ENCODE assay signal across 8 cellular contexts in the genomic region with DNA sequence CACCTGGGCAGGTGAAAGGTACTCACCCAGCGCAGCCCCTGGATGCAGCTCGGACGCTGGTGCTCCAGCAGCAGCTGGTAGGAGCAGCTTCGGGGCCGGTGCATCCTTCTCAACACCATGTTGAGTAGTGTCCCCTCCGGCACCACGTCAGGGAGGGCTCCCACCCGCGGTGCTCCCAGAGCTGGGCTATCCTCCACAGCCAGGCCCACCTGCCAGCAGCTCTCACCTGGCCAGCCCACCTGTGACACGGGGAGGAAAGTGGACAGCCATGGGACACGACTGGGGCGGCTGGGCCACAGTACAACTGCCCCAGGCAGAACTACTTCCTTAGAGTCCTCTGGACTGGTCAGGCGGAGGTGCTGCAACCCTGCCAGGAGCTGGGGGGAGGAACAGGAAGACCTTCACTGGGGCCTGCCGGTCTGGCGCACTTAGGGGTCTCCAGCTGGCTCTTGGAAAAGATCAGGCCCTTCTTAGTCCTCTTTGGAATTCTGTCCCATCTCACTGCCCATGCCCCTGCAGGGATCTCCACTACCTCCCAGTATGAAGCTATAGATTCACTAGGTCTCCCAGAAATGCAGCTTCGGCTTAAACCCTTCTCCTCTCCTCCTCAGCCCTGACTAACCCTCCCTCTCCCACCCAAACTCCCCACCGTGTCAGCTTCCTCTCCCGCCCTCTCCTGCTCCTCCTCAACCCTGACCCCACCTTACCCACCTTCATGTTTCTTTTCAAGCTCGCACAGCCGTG. TPM values are rescaled to one million over a fixed set of nuclear protein-coding genes. Genes with fewer than 3 reads are reported as not detected.
A peak's percentile ranks its signal among the peaks of the same experiment; 100 is the strongest.
DNase-seq lines count a peak whose midpoint lies in the region; ATAC-seq, FAIRE-seq and TF ChIP-seq lines count a peak whose summit lies in the region.

No MANE protein-coding gene starts in this region.

- no peaks in the 10 kb centered on the region for H3K27me3 Mint-ChIP-seq in stimulated activated memory B cell treated with anti-CD40 and anti-IgM and Interleukin-4, amounts not matched to agents 10 μg/mL and 1 μg/mL and 100 μg/mL, for 72 hours

- H3K27ac Mint-ChIP-seq in stimulated activated memory B cell treated with anti-CD40 and anti-IgM and Interleukin-4, amounts not matched to agents 10 μg/mL and 1 μg/mL and 100 μg/mL, for 72 hours: peak overlapping the region; percentile 87

- H3K4me3 Mint-ChIP-seq in stimulated activated memory B cell treated with anti-CD40 and anti-IgM and Interleukin-4, amounts not matched to agents 10 μg/mL and 1 μg/mL and 100 μg/mL, for 72 hours: peak overlapping the region; percentile 67

- H3K4me1 ChIP-seq in IMR-90 (ENCODE audit: control insufficient read depth, insufficient read depth, low read length) (peaks cover 17% of the 10 kb centered on the region), GM12878 (ENCODE audit: control insufficient read depth, insufficient read depth, low read length) (peaks cover 46% of the 10 kb centered on the region), keratinocyte (ENCODE audit: control insufficient read depth, extremely low read depth, insufficient read depth, low read length) (peaks cover 57% of the 10 kb centered on the region)

- no peaks in the 10 kb centered on the region for H3K36me3 Mint-ChIP-seq in stimulated activated memory B cell treated with anti-CD40 and anti-IgM and Interleukin-4, amounts not matched to agents 10 μg/mL and 1 μg/mL and 100 μg/mL, for 72 hours

- no peaks in the 10 kb centered on the region for H3K79me1 ChIP-seq in IMR-90 (ENCODE audit: low read depth in 1 of 2, low read length in 2 of 2)

- H3K9me1 ChIP-seq in IMR-90 (ENCODE audit: insufficient read depth, low read length) (peaks cover 9% of the 10 kb centered on the region; the same call in 1 of the 2 replicates), keratinocyte (ENCODE audit: control insufficient read depth, extremely low read depth, insufficient read depth, low read length) (no peaks in the 10 kb centered on the region)

- no peak overlapping the region for H4K91ac ChIP-seq in IMR-90 (ENCODE audit: insufficient read depth, low read depth, low read length)

- peak overlapping the region; percentile 83 for H2AK9ac ChIP-seq in IMR-90 (replicated peaks; ENCODE audit: low read depth, low read length, poor library complexity)

- FAIRE-seq in GM12878 (lab: Jason Lieb, UNC) (no peak), keratinocyte (lab: Jason Lieb, UNC) (no peak)

- DNase-seq in IMR-90 (no peak), GM12878 (ENCODE audit: low read depth, low spot score) (no peak), keratinocyte (ENCODE audit: low read depth, low spot score) (no peak), NCI-H2227 (lab: John Stamatoyannopoulos, UW; ENCODE audit: unreplicated experiment) (no peak), DMS53 treated with DMSO at 0.1 percent for 48 hours (lab: John Stamatoyannopoulos, UW; ENCODE audit: unreplicated experiment) (no peak)

- 0 out of 2 replicates have a peak overlapping the region, but pooled peaks have one; percentile 10 for H3K18ac ChIP-seq in IMR-90 (ENCODE audit: low read depth, low read length)

- dilution Hi-C loops in IMR-90 (cut with HindIII; ENCODE audit: low sequenced_read_pairs, unreplicated experiment) (no loop called here), keratinocyte (cut with MboI; ENCODE audit: extremely low pct_ligation_motif_present, low sequenced_read_pairs) (no loop called here)

- H3K23ac ChIP-seq in IMR-90 (ENCODE audit: low read depth, low read length): no peak overlapping the region

- H3K9me3 Mint-ChIP-seq in stimulated activated memory B cell treated with anti-CD40 and anti-IgM and Interleukin-4, amounts not matched to agents 10 μg/mL and 1 μg/mL and 100 μg/mL, for 72 hours: no peaks in the 10 kb centered on the region

- TF ChIP-seq CTCF in IMR-90 (conservative IDR thresholded peaks at IDR 0.05; ENCODE audit: low read depth, low read length) (no peak), GM12878 (IDR thresholded peaks at IDR 0.05 in 2 of 3, conservative IDR thresholded peaks at IDR 0.05 in 1 of 3; ENCODE audit: control insufficient read depth in 2 of 3, extremely low read depth in 1 of 3, insufficient read depth in 1 of 3, low read depth in 3 of 3, low read length in 3 of 3) (no peak), keratinocyte (optimal IDR thresholded peaks at IDR 0.05 in 1 of 3, IDR thresholded peaks at IDR 0.05 in 1 of 3, conservative IDR thresholded peaks at IDR 0.05 in 1 of 3; ENCODE audit: extremely low read depth in 1 of 3, insufficient read depth in 2 of 3, low read length in 3 of 3) (no peak)

- TF ChIP-seq RAD21 in IMR-90 (IDR thresholded peaks at IDR 0.05; ENCODE audit: low read length): no peak
- TF ChIP-seq RAD21 in GM12878 (IDR thresholded peaks at IDR 0.05; ENCODE audit: insufficient read depth, low read depth, low read length): no peak

- CTCF ChIA-PET in IMR-90 (lab: Yijun Ruan, JAX): interaction anchor here (0.5 to 2.7 kb wide), 6 partner anchors 10 to 80 kb away, joined by 3 to 11 read pairs (median 5); no protein-coding TSS in a partner anchor
- CTCF ChIA-PET in GM12878 (lab: Yijun Ruan, JAX): interaction anchor here (1.0 to 14.5 kb wide), 11 partner anchors 11 to 439 kb away, joined by 3 to 507 read pairs (median 17); partner anchors contain the start of genes RPAP3 and SLC48A1

- no peak overlapping the region for H3K14ac ChIP-seq in IMR-90 (replicated peaks; ENCODE audit: low read depth, low read length)

- H3K79me2 ChIP-seq in GM12878 (ENCODE audit: control insufficient read depth, insufficient read depth, low read length): no peaks in the 10 kb centered on the region
- H3K79me2 ChIP-seq in keratinocyte (ENCODE audit: control insufficient read depth, insufficient read depth, low read length): no peaks in the 10 kb centered on the region

- H3K4me2 ChIP-seq in IMR-90 (ENCODE audit: low read depth, low read length): peak overlapping the region; percentile 71
- H3K4me2 ChIP-seq in GM12878 (ENCODE audit: control insufficient read depth, insufficient read depth): peak overlapping the region; percentile 97
- H3K4me2 ChIP-seq in keratinocyte (ENCODE audit: control insufficient read depth, extremely low read depth, insufficient read depth, low read depth, low read length): peak overlapping the region; percentile 86

- SMC1A ChIA-PET in GM12878 (lab: Charles Lee; ENCODE audit: uncharacterized antibody, unreplicated experiment): interaction anchor here (0.6 to 12.2 kb wide), 9 partner anchors 10 to 344 kb away, joined by 3 to 277 read pairs (median 4); no protein-coding TSS in a partner anchor

- no peak overlapping the region for H2BK5ac ChIP-seq in IMR-90 (ENCODE audit: low read depth, low read length, poor library complexity, severe bottlenecking)

- intact Hi-C loops in IMR-90 (cut with micrococcal nuclease) (loop anchor here (2.0 kb wide), 1 partner anchor 21 kb away; no protein-coding TSS in a partner anchor), GM12878 (cut with micrococcal nuclease; ENCODE audit: unreplicated experiment) (no loop called here)

- H3K9ac ChIP-seq in IMR-90 (ENCODE audit: low read depth, low read length): 0 out of 2 replicates have a peak overlapping the region, but pooled peaks have one; percentile 18
- H3K9ac ChIP-seq in GM12878 (ENCODE audit: control insufficient read depth, insufficient read depth, low read length): no peak overlapping the region
- peak overlapping the region; percentile 83 for H3K9ac ChIP-seq in keratinocyte (ENCODE audit: control insufficient read depth, extremely low read depth, insufficient read depth, low read length)

- H3K56ac ChIP-seq in IMR-90 (ENCODE audit: extremely low read depth, insufficient read depth, low read length): no peak overlapping the region

- no peak overlapping the region for H4K5ac ChIP-seq in IMR-90 (ENCODE audit: low read depth, low read length)

- H2BK20ac ChIP-seq in IMR-90 (ENCODE audit: low read depth, low read length): no peak overlapping the region

- peaks cover 62% of the 10 kb centered on the region for H3K4me1 Mint-ChIP-seq in stimulated activated memory B cell treated with anti-CD40 and anti-IgM and Interleukin-4, amounts not matched to agents 10 μg/mL and 1 μg/mL and 100 μg/mL, for 72 hours

- in situ Hi-C loops in IMR-90 (cut with MboI; ENCODE audit: low sequenced_read_pairs): no loop called here
- in situ Hi-C loops in GM12878 (cut with MboI): no loop called here

- H3K4me3 ChIP-seq in IMR-90 (ENCODE audit: insufficient read depth, low read depth, low read length) (no peak overlapping the region; the same call in 1 of the 2 replicates), GM12878 (no peak overlapping the region), keratinocyte (ENCODE audit: control insufficient read depth in 2 of 3, extremely low read depth in 1 of 3, insufficient read depth in 2 of 3, low read depth in 1 of 3, low read length in 3 of 3) (peak overlapping the region; percentile 48 to 69 (median 64))

- peak overlapping the region in 1 of 2 experiments; percentile 76; a peak in 1 of 4 replicates for H4K8ac ChIP-seq in IMR-90 (ENCODE audit: low read depth in 2 of 2, low read length in 2 of 2)

- H3K9me3 ChIP-seq in IMR-90 (ENCODE audit: control insufficient read depth, insufficient read depth, low read length) (no peaks in the 10 kb centered on the region), GM12878 (replicated peaks; ENCODE audit: control insufficient read depth, insufficient read depth, low read length) (no peaks in the 10 kb centered on the region), keratinocyte (ENCODE audit: control insufficient read depth, low read depth, low read length) (no peaks in the 10 kb centered on the region)

- ATAC-seq in IMR-90 (ENCODE audit: low read depth) (no peak), GM12878 (no peak), HG03469 (IDR thresholded peaks at IDR 0.05; ENCODE audit: unreplicated experiment) (no peak), HG03135 (IDR thresholded peaks at IDR 0.05; ENCODE audit: unreplicated experiment) (no peak)
- no peak for ATAC-seq in stimulated activated memory B cell treated with anti-CD40 and anti-IgM and Interleukin-4, amounts not matched to agents 10 μg/mL and 1 μg/mL and 100 μg/mL, for 72 hours

- no peaks in the 10 kb centered on the region for H4K20me1 ChIP-seq in IMR-90 (ENCODE audit: insufficient read depth, low read length)
- H4K20me1 ChIP-seq in GM12878 (ENCODE audit: control insufficient read depth, insufficient read depth): no peaks in the 10 kb centered on the region
- H4K20me1 ChIP-seq in keratinocyte (ENCODE audit: control insufficient read depth, extremely low read depth, insufficient read depth, low read length): no peaks in the 10 kb centered on the region

- 0 out of 2 replicates have a peak overlapping the region, but pooled peaks have one; percentile 60 for H3K4ac ChIP-seq in IMR-90 (ENCODE audit: low read depth, low read length)

- H3K27ac ChIP-seq in IMR-90 (ENCODE audit: insufficient read depth, low read length): no peak overlapping the region
- no peak overlapping the region for H3K27ac ChIP-seq in GM12878 (ENCODE audit: control insufficient read depth, insufficient read depth)
- no peak overlapping the region for H3K27ac ChIP-seq in keratinocyte (ENCODE audit: control insufficient read depth, insufficient read depth, low read length)

- WGBS in IMR-90 (ENCODE audit: extremely low coverage in 2 of 2, insufficient read length in 1 of 2), 2 experiments: 75% methylated on average over 4 of the region's 20 CpGs; no CpG with 5 or more reads in 1 of the 2 experiments
- WGBS in GM12878 (ENCODE audit: insufficient coverage, insufficient replicate concordance, low lambda C conversion rate, missing lambda C conversion rate): 71% methylated on average over 17 of the region's 20 CpGs

- peak overlapping the region; percentile 59; the same call in 1 of the 2 replicates for H2AK5ac ChIP-seq in IMR-90 (ENCODE audit: low read depth, low read length)

- no peaks in the 10 kb centered on the region for H3K27me3 ChIP-seq in IMR-90 (ENCODE audit: control insufficient read depth, insufficient read depth, low read length)
- no peaks in the 10 kb centered on the region for H3K27me3 ChIP-seq in GM12878 (replicated peaks in 1 of 2; ENCODE audit: control insufficient read depth in 2 of 2, insufficient read depth in 2 of 2, low read length in 1 of 2)
- no peaks in the 10 kb centered on the region for H3K27me3 ChIP-seq in keratinocyte (ENCODE audit: control insufficient read depth, extremely low read depth, insufficient read depth, low read length)

- no peak overlapping the region for H2BK15ac ChIP-seq in IMR-90 (ENCODE audit: low read depth, low read length)

- POLR2A ChIA-PET in IMR-90 (lab: Charles Lee; ENCODE audit: unreplicated experiment) (no interaction called here), GM12878 (lab: Charles Lee) (interaction anchor here (0.7 to 1.4 kb wide), 4 partner anchors 13 to 50 kb away, joined by 3 to 6 read pairs (median 4); no protein-coding TSS in a partner anchor)

- BruUV-seq in IMR-90 (replicated peaks; lab: Mats Ljungman, UMichigan) (no TSS peak), GM12878 (replicated peaks; lab: Mats Ljungman, UMichigan) (no TSS peak)

- H3K36me3 ChIP-seq in IMR-90 (ENCODE audit: control insufficient read depth, insufficient read depth, low read length): no peaks in the 10 kb centered on the region
- H3K36me3 ChIP-seq in GM12878 (ENCODE audit: control insufficient read depth in 2 of 2, insufficient read depth in 2 of 2, low read length in 1 of 2): no peaks in the 10 kb centered on the region
- no peaks in the 10 kb centered on the region for H3K36me3 ChIP-seq in keratinocyte (ENCODE audit: control insufficient read depth in 2 of 2, extremely low read depth in 1 of 2, insufficient read depth in 2 of 2, low read length in 2 of 2)

- peak overlapping the region; percentile 44; the same call in 1 of the 2 replicates for H2BK120ac ChIP-seq in IMR-90 (ENCODE audit: low read depth, low read length)

- no peak for TF ChIP-seq EP300 in GM12878 (IDR thresholded peaks at IDR 0.05; ENCODE audit: borderline replicate concordance in 1 of 2, control insufficient read depth in 1 of 2, low read depth in 2 of 2, low read length in 2 of 2)

- H2AFZ ChIP-seq in IMR-90 (replicated peaks; ENCODE audit: low read length, poor library complexity) (peak overlapping the region; percentile 94), GM12878 (ENCODE audit: control insufficient read depth, low read depth, low read length) (no peak overlapping the region), keratinocyte (ENCODE audit: control insufficient read depth, low read length) (no peak overlapping the region)

- no peak for TF ChIP-seq POLR2A in IMR-90 (IDR thresholded peaks at IDR 0.05; ENCODE audit: low read depth, low read length)
- no peak for TF ChIP-seq POLR2A in GM12878 (IDR thresholded peaks at IDR 0.05; ENCODE audit: low read depth, low read length)

- RAD21 ChIA-PET in GM12878 (lab: Charles Lee; ENCODE audit: unreplicated experiment): interaction anchor here (1.3 to 12.6 kb wide), 5 partner anchors 11 to 127 kb away, joined by 3 to 237 read pairs (median 10); partner anchors contain the start of genes RPAP3 and SLC48A1

RNA-seq across cellular contexts. Expression of gene RAPGEF3, which starts 0.7 kb away (rescaled TPM):
- total RNA-seq in IMR-90 (2012; rRNA removed): 0.83 and 1.3 TPM in 2 replicates
- 2.0 and 2.9 TPM in 2 replicates for polyA plus RNA-seq in IMR-90 (2012; rRNA removed)
- polyA plus RNA-seq in IMR-90 (2012; cell fraction: cytosol; rRNA removed): 1.7 TPM in 2 replicates
- polyA plus RNA-seq in IMR-90 (2012; cell fraction: nucleus; rRNA removed; ENCODE audit: low replicate concordance): 11.2 and 11.8 TPM in 2 replicates
- total RNA-seq in GM12878 (2013; cell fraction: nucleolus; rRNA removed): 4.6 and 5.7 TPM in 2 replicates
- total RNA-seq in GM12878 (2014; rRNA removed): 0.27 and 0.28 TPM in 2 replicates
- total RNA-seq in GM12878 (2014; rRNA removed; fragmentation: Illumina TruSeq; extraction: Trizol): 0.09 and 0.18 TPM in 2 replicates
- 0.64 and 0.88 TPM in 2 replicates for total RNA-seq in GM12878 (2021)
- 0.38 TPM for polyA plus RNA-seq in GM12878 (2011; ENCODE audit: low read depth)
- 0.30 and 0.68 TPM in 2 replicates for polyA plus RNA-seq in GM12878 (2011; rRNA removed)
- 0.63 and 0.94 TPM in 2 replicates for polyA plus RNA-seq in GM12878 (2011; cell fraction: cytosol; rRNA removed)
- polyA plus RNA-seq in GM12878 (2011; cell fraction: nucleus; rRNA removed): 3.4 and 4.8 TPM in 2 replicates
- polyA plus RNA-seq in GM12878 (2012): 0.81 and 0.97 TPM in 2 replicates
- 0.17 and 0.34 TPM in 2 replicates for polyA plus RNA-seq in GM12878 (2014; fragmentation: Illumina TruSeq; extraction: Trizol)
- polyA plus RNA-seq in GM12878 (2014; fragmentation: Nextera tagmentation; extraction: Ambion mirVana): under 1 TPM in 1 of 2 experiments, not detected in 1; 0.02 TPM
- 0.63 and 0.92 TPM in 2 replicates for polyA plus RNA-seq in GM12878 (2014; rRNA removed)
- under 1 TPM in 1 of 2 experiments, not detected in 1; 0.27 TPM for polyA plus RNA-seq in GM12878 (2016; fragmentation: Nextera tagmentation; extraction: Ambion mirVana)
- polyA minus RNA-seq in GM12878 (2011; rRNA and poly(A)+ RNA removed): 0.22 and 1.5 TPM in 2 replicates
- 1.7 TPM in 1 of 2 replicates, not detected in the other for polyA minus RNA-seq in GM12878 (2011; cell fraction: cytosol; rRNA and poly(A)+ RNA removed)
- 1.3 and 3.1 TPM in 2 replicates for polyA minus RNA-seq in GM12878 (2011; cell fraction: nucleus; rRNA and poly(A)+ RNA removed)
- 4.1 to 5.7 TPM (median 5.1 TPM) in 3 replicates for polyA plus RNA-seq in keratinocyte
- 2.2 TPM for polyA plus RNA-seq in keratinocyte (2011; ENCODE audit: low read depth)
- polyA plus RNA-seq in keratinocyte (2011; cell fraction: cytosol; rRNA removed): 1.8 and 2.7 TPM in 2 replicates
- 13.1 and 17.2 TPM in 2 replicates for polyA plus RNA-seq in keratinocyte (2011; cell fraction: nucleus; rRNA removed)
- polyA plus RNA-seq in keratinocyte (2012; ENCODE audit: low replicate concordance): 1.9 and 6.5 TPM in 2 replicates
- polyA minus RNA-seq in keratinocyte: 5.5 to 25.3 TPM (median 5.9 TPM) in 3 replicates
- polyA minus RNA-seq in keratinocyte (2011; cell fraction: cytosol; rRNA and poly(A)+ RNA removed): 8.1 TPM
- polyA minus RNA-seq in keratinocyte (2011; cell fraction: nucleus; rRNA and poly(A)+ RNA removed): 5.7 and 7.1 TPM in 2 replicates

RNA-seq across cellular contexts. Expression of gene SLC48A1, which starts 15.0 kb away (rescaled TPM):
- total RNA-seq in IMR-90 (2012; rRNA removed) (4.4 and 4.8 TPM in 2 replicates), GM12878 (2014; rRNA removed) (1.7 and 2.4 TPM in 2 replicates), GM12878 (2014; rRNA removed; fragmentation: Illumina TruSeq; extraction: Trizol) (1.1 and 1.2 TPM in 2 replicates), GM12878 (2021) (2.4 and 3.8 TPM in 2 replicates)
- polyA plus RNA-seq in IMR-90 (2012; rRNA removed) (5.9 and 6.0 TPM in 2 replicates), GM12878 (2011; rRNA removed) (0.55 and 1.2 TPM in 2 replicates), GM12878 (2014; fragmentation: Illumina TruSeq; extraction: Trizol) (1.6 TPM in 2 replicates), GM12878 (2014; fragmentation: Nextera tagmentation; extraction: Ambion mirVana) (1 to 10 TPM; 1.1 to 2.2 TPM), GM12878 (2014; rRNA removed) (1.1 and 1.9 TPM in 2 replicates), GM12878 (2016; fragmentation: Nextera tagmentation; extraction: Ambion mirVana) (1 to 10 TPM; 4.0 to 4.9 TPM), keratinocyte (7.8 to 15.3 TPM (median 8.1 TPM) in 3 replicates)
- polyA plus RNA-seq in IMR-90 (2012; cell fraction: cytosol; rRNA removed): 4.1 and 10.3 TPM in 2 replicates
- polyA plus RNA-seq in IMR-90 (2012; cell fraction: nucleus; rRNA removed; ENCODE audit: low replicate concordance): 10.0 and 10.3 TPM in 2 replicates
- total RNA-seq in GM12878 (2013; cell fraction: nucleolus; rRNA removed): 2.5 and 3.7 TPM in 2 replicates
- polyA plus RNA-seq in GM12878 (2011; ENCODE audit: low read depth): 0.84 TPM
- polyA plus RNA-seq in GM12878 (2011; cell fraction: cytosol; rRNA removed): 1.6 and 2.1 TPM in 2 replicates
- polyA plus RNA-seq in GM12878 (2011; cell fraction: nucleus; rRNA removed): 2.4 and 2.7 TPM in 2 replicates
- polyA plus RNA-seq in GM12878 (2012): 1.8 and 2.1 TPM in 2 replicates
- polyA minus RNA-seq in GM12878 (2011; rRNA and poly(A)+ RNA removed): 1.2 and 1.8 TPM in 2 replicates
- 0.67 and 0.94 TPM in 2 replicates for polyA minus RNA-seq in GM12878 (2011; cell fraction: cytosol; rRNA and poly(A)+ RNA removed)
- polyA minus RNA-seq in GM12878 (2011; cell fraction: nucleus; rRNA and poly(A)+ RNA removed): 0.38 and 1.9 TPM in 2 replicates
- 1.5 TPM for polyA plus RNA-seq in keratinocyte (2011; ENCODE audit: low read depth)
- polyA plus RNA-seq in keratinocyte (2011; cell fraction: cytosol; rRNA removed): 10.8 and 12.2 TPM in 2 replicates
- 14.4 and 18.3 TPM in 2 replicates for polyA plus RNA-seq in keratinocyte (2011; cell fraction: nucleus; rRNA removed)
- 11.7 and 13.6 TPM in 2 replicates for polyA plus RNA-seq in keratinocyte (2012; ENCODE audit: low replicate concordance)
- polyA minus RNA-seq in keratinocyte: 12.8 to 29.3 TPM (median 16.5 TPM) in 3 replicates
- polyA minus RNA-seq in keratinocyte (2011; cell fraction: cytosol; rRNA and poly(A)+ RNA removed): 16.5 TPM
- 5.4 and 5.8 TPM in 2 replicates for polyA minus RNA-seq in keratinocyte (2011; cell fraction: nucleus; rRNA and poly(A)+ RNA removed)

RNA-seq across cellular contexts. Expression of gene ENDOU, which starts 32.7 kb away (rescaled TPM):
- total RNA-seq in IMR-90 (2012; rRNA removed) (under 0.01 TPM in 2 replicates), GM12878 (2014; rRNA removed) (0.17 TPM in 1 of 2 replicates, not detected in the other), GM12878 (2014; rRNA removed; fragmentation: Illumina TruSeq; extraction: Trizol) (0.09 TPM in 1 of 2 replicates, not detected in the other), GM12878 (2021) (0.21 TPM in 1 of 2 replicates, not detected in the other)
- polyA plus RNA-seq in IMR-90 (2012; rRNA removed) (0.07 and 0.09 TPM in 2 replicates), GM12878 (2011; rRNA removed) (0.03 TPM in 1 of 2 replicates, not detected in the other), GM12878 (2014; fragmentation: Illumina TruSeq; extraction: Trizol) (0.10 and 0.19 TPM in 2 replicates), GM12878 (2014; fragmentation: Nextera tagmentation; extraction: Ambion mirVana) (under 1 TPM in 1 of 2 experiments, not detected in 1; 0.15 TPM), GM12878 (2014; rRNA removed) (0.08 and 0.11 TPM in 2 replicates), GM12878 (2016; fragmentation: Nextera tagmentation; extraction: Ambion mirVana) (not detected), keratinocyte (0.28 to 0.35 TPM (median 0.33 TPM) in 3 replicates)
- 0.03 TPM in 1 of 2 replicates, not detected in the other for polyA plus RNA-seq in IMR-90 (2012; cell fraction: cytosol; rRNA removed)
- polyA plus RNA-seq in IMR-90 (2012; cell fraction: nucleus; rRNA removed; ENCODE audit: low replicate concordance): 0.11 and 0.15 TPM in 2 replicates
- not detected in 2 replicates for total RNA-seq in GM12878 (2013; cell fraction: nucleolus; rRNA removed)
- 0.13 TPM for polyA plus RNA-seq in GM12878 (2011; ENCODE audit: low read depth)
- not detected in 2 replicates for polyA plus RNA-seq in GM12878 (2011; cell fraction: cytosol; rRNA removed)
- polyA plus RNA-seq in GM12878 (2011; cell fraction: nucleus; rRNA removed): 0.09 TPM in 1 of 2 replicates, not detected in the other
- 0.16 TPM in 1 of 2 replicates, not detected in the other for polyA plus RNA-seq in GM12878 (2012)
- not detected in 2 replicates for polyA minus RNA-seq in GM12878 (2011; rRNA and poly(A)+ RNA removed)
- polyA minus RNA-seq in GM12878 (2011; cell fraction: cytosol; rRNA and poly(A)+ RNA removed): not detected in 2 replicates
- not detected in 2 replicates for polyA minus RNA-seq in GM12878 (2011; cell fraction: nucleus; rRNA and poly(A)+ RNA removed)
- polyA plus RNA-seq in keratinocyte (2011; ENCODE audit: low read depth): not detected
- polyA plus RNA-seq in keratinocyte (2011; cell fraction: cytosol; rRNA removed): 0.04 TPM in 2 replicates
- polyA plus RNA-seq in keratinocyte (2011; cell fraction: nucleus; rRNA removed): 0.83 and 0.99 TPM in 2 replicates
- polyA plus RNA-seq in keratinocyte (2012; ENCODE audit: low replicate concordance): 0.13 and 0.24 TPM in 2 replicates
- polyA minus RNA-seq in keratinocyte: 0.23 to 0.61 TPM in 2 of 3 replicates, not detected in the other
- polyA minus RNA-seq in keratinocyte (2011; cell fraction: cytosol; rRNA and poly(A)+ RNA removed): not detected
- 0.47 and 1.1 TPM in 2 replicates for polyA minus RNA-seq in keratinocyte (2011; cell fraction: nucleus; rRNA and poly(A)+ RNA removed)

RNA-seq across cellular contexts. Expression of gene RPAP3, which starts 52.2 kb away (rescaled TPM):
- total RNA-seq in IMR-90 (2012; rRNA removed) (10.6 and 20.0 TPM in 2 replicates), GM12878 (2014; rRNA removed) (17.4 and 19.1 TPM in 2 replicates), GM12878 (2014; rRNA removed; fragmentation: Illumina TruSeq; extraction: Trizol) (34.5 and 36.9 TPM in 2 replicates), GM12878 (2021) (31.2 and 32.3 TPM in 2 replicates)
- polyA plus RNA-seq in IMR-90 (2012; rRNA removed) (10.3 and 13.4 TPM in 2 replicates), GM12878 (2011; rRNA removed) (21.3 and 42.1 TPM in 2 replicates), GM12878 (2014; fragmentation: Illumina TruSeq; extraction: Trizol) (49.1 and 52.8 TPM in 2 replicates), GM12878 (2014; fragmentation: Nextera tagmentation; extraction: Ambion mirVana) (10 to 100 TPM; 14.1 to 24.5 TPM), GM12878 (2014; rRNA removed) (20.1 and 24.4 TPM in 2 replicates), GM12878 (2016; fragmentation: Nextera tagmentation; extraction: Ambion mirVana) (10 to 100 TPM; 49.8 to 50.6 TPM), keratinocyte (10.2 to 22.9 TPM (median 11.8 TPM) in 3 replicates)
- 0.77 and 1.2 TPM in 2 replicates for polyA plus RNA-seq in IMR-90 (2012; cell fraction: cytosol; rRNA removed)
- polyA plus RNA-seq in IMR-90 (2012; cell fraction: nucleus; rRNA removed; ENCODE audit: low replicate concordance): 0.29 and 5.5 TPM in 2 replicates
- 25.2 and 27.8 TPM in 2 replicates for total RNA-seq in GM12878 (2013; cell fraction: nucleolus; rRNA removed)
- 8.1 TPM for polyA plus RNA-seq in GM12878 (2011; ENCODE audit: low read depth)
- polyA plus RNA-seq in GM12878 (2011; cell fraction: cytosol; rRNA removed): 5.6 and 6.2 TPM in 2 replicates
- polyA plus RNA-seq in GM12878 (2011; cell fraction: nucleus; rRNA removed): 6.8 and 9.0 TPM in 2 replicates
- 15.4 and 19.6 TPM in 2 replicates for polyA plus RNA-seq in GM12878 (2012)
- 8.3 and 15.1 TPM in 2 replicates for polyA minus RNA-seq in GM12878 (2011; rRNA and poly(A)+ RNA removed)
- 5.7 and 8.9 TPM in 2 replicates for polyA minus RNA-seq in GM12878 (2011; cell fraction: cytosol; rRNA and poly(A)+ RNA removed)
- polyA minus RNA-seq in GM12878 (2011; cell fraction: nucleus; rRNA and poly(A)+ RNA removed): 7.7 and 13.3 TPM in 2 replicates
- polyA plus RNA-seq in keratinocyte (2011; ENCODE audit: low read depth): 54.5 TPM
- polyA plus RNA-seq in keratinocyte (2011; cell fraction: cytosol; rRNA removed): 9.6 and 19.9 TPM in 2 replicates
- 12.4 and 17.7 TPM in 2 replicates for polyA plus RNA-seq in keratinocyte (2011; cell fraction: nucleus; rRNA removed)
- polyA plus RNA-seq in keratinocyte (2012; ENCODE audit: low replicate concordance): 10.8 and 16.3 TPM in 2 replicates
- 0.39 to 10.7 TPM (median 3.2 TPM) in 3 replicates for polyA minus RNA-seq in keratinocyte
- polyA minus RNA-seq in keratinocyte (2011; cell fraction: cytosol; rRNA and poly(A)+ RNA removed): 3.8 TPM
- 5.4 and 12.2 TPM in 2 replicates for polyA minus RNA-seq in keratinocyte (2011; cell fraction: nucleus; rRNA and poly(A)+ RNA removed)

Comparison
In these comparisons a context has a peak if more than half of its experiments do, and no peak if none do; other contexts are left out.
1. H3K4me3 ChIP-seq: peak in keratinocyte (3 of 3); none in IMR-90 (single experiment) and GM12878 (single experiment).
2. Peak in every context shown above with its lines, with median percentiles within 50 percentile points of each other: H3K4me2 ChIP-seq.